1 cellular context compared by ENCODE assay signal in the genomic region with DNA sequence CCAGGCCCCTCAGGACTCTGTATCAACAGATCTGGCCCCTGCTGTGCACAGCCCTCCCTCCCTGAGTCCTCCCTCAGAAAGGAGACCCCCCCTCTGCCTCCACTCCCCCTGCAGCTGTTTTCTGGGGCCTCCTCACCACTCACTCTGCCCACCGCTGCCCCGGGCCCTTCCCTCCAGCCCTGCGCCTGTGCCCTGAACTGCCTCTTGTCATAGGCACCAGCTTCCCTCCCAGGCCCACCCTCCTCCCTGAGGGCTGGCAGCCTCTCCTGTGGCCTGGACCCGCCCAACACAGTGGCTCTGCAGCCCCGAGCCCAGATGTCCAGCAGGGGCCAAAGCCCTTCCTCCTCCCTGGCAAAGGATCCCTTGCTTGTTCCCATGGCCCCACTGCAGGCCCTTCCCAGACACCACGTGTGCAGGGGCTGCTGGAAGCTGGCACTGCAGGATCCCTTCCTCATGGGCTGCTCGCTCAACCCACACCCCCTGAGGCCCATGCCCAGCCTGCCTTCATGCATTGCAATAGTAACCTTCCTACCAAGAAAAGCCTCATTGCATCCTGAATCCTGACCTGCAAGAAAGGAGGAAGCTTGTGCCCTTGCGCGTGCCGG.
TF ChIP-seq lines count a peak whose summit lies in the region.

No MANE protein-coding gene starts in this region.

TF ChIP-seq in H1, 55 proteins besides CTCF, POLR2A, EP300 and RAD21:
- TF ChIP-seq CBX8 (IDR thresholded peaks at IDR 0.05; ENCODE audit: borderline replicate concordance, low read depth, low read length) (no peak), SUZ12 (IDR thresholded peaks at IDR 0.05; ENCODE audit: low read length) (no peak), CHD2 (IDR thresholded peaks at IDR 0.05; ENCODE audit: low read length) (no peak), CTBP2 (IDR thresholded peaks at IDR 0.05; ENCODE audit: borderline replicate concordance, insufficient read depth, insufficient read length, low read length) (no peak), BRCA1 (IDR thresholded peaks at IDR 0.05; ENCODE audit: low read depth, low read length) (no peak), POLR2AphosphoS5 (IDR thresholded peaks at IDR 0.05; ENCODE audit: low read depth, low read length) (no peak), GABPA (IDR thresholded peaks at IDR 0.05; ENCODE audit: borderline replicate concordance, insufficient read depth, low read length) (no peak), TCF12 (IDR thresholded peaks at IDR 0.05; ENCODE audit: low read depth, low read length) (no peak), SP4 (IDR thresholded peaks at IDR 0.05; ENCODE audit: low read length) (no peak), HDAC2 (IDR thresholded peaks at IDR 0.05; ENCODE audit: borderline replicate concordance in 1 of 2, low read depth in 2 of 2, low read length in 2 of 2) (no peak), KDM5A (IDR thresholded peaks at IDR 0.05; ENCODE audit: low read length) (no peak), FOSL1 (IDR thresholded peaks at IDR 0.05; ENCODE audit: insufficient read depth, low read depth, low read length) (no peak), CHD1 (IDR thresholded peaks at IDR 0.05; ENCODE audit: low read depth, low read length) (no peak), RBBP5 (IDR thresholded peaks at IDR 0.05; ENCODE audit: borderline replicate concordance, low read depth, low read length) (no peak)
TF ChIP-seq in H1: peak in this region for 0.
